ENCODE assay signal across 18 cellular contexts in the genomic region with DNA sequence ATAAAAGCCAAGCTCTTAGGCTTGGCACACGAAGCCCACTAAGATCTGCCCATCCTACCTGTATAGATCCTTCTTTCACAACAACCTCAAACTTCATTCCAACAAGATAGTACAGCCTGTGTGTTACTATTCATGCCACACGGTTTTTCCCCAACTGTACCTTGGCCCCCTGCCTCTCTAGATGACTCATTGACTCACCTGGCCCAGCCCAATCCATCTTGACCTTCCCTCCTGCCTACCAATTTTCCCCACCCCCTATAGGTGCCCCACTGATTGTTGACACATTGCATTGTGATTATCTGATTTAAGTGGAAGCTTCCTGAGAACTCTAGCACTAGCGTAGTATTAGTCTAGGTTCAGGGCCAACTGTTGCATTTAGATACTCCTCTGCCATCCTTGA.
"Had no signal": no experiment of that assay in that cellular context is flagged by ENCODE, and none has a peak within 500 bp of the region (broad histone marks: within the 10 kb centered on the region; RNA-seq: fewer than 3 reads in every experiment).

No MANE protein-coding gene starts in this region.

- H3K36me3 Mint-ChIP-seq: naive B cell had no signal

- H3K27ac Mint-ChIP-seq: activated CD4-positive, alpha-beta T cell treated with anti-CD3 and anti-CD28 coated beads, Interleukin-2, amount 10 ng/mL, durations not matched to agents 7 days and 5 days; mesothelial cell of epicardium had no signal

- DNase-seq: activated CD4-positive, alpha-beta T cell treated with anti-CD3 and anti-CD28 coated beads, Interleukin-2, amount 10 ng/mL, durations not matched to agents 7 days and 5 days; activated CD4-positive, CD25-positive, alpha-beta regulatory T cell; activated effector memory CD4-positive, alpha-beta T cell treated with anti-CD3 and anti-CD28 coated beads, Interleukin-2, amount 50 U/mL, for 16 hours; activated T-cell treated with anti-CD3 and anti-CD28 coated beads, Interleukin-2, amount 50 U/mL, for 1 hour; colonic mucosa; effector CD8-positive, alpha-beta T cell; naive B cell; occipital lobe; right lobe of liver; spleen; stimulated activated CD4-positive, alpha-beta T cell treated with anti-CD3 and anti-CD28 coated beads, Interleukin-2, amount 100 ng/mL, for 24 hours; stimulated activated naive CD4-positive, alpha-beta T cell; substantia nigra; transverse colon had no signal

- H3K27me3 ChIP-seq: colonic mucosa, gastroesophageal sphincter, right lobe of liver, spleen, transverse colon had no signal

- H3K27ac ChIP-seq: colonic mucosa, gastroesophageal sphincter, prostate gland, right lobe of liver, transverse colon had no signal

- H3K9me3 Mint-ChIP-seq: naive B cell had no signal

- H3K4me1 ChIP-seq: colonic mucosa, gastroesophageal sphincter, prostate gland, right lobe of liver had no signal

- H3K27me3 Mint-ChIP-seq: activated CD4-positive, alpha-beta T cell treated with anti-CD3 and anti-CD28 coated beads, Interleukin-2, amount 10 ng/mL, durations not matched to agents 7 days and 5 days; naive B cell had no signal

- H3K4me3 ChIP-seq: colonic mucosa, gastroesophageal sphincter, prostate gland, right lobe of liver, spleen, transverse colon had no signal

- ATAC-seq: gastroesophageal sphincter, right lobe of liver had no signal

- FAIRE-seq: astrocyte had no signal

- H3K4me3 Mint-ChIP-seq: activated CD4-positive, alpha-beta T cell treated with anti-CD3 and anti-CD28 coated beads, Interleukin-2, amount 10 ng/mL, durations not matched to agents 7 days and 5 days; mesothelial cell of epicardium; naive B cell had no signal

- H3K36me3 ChIP-seq: colonic mucosa, gastroesophageal sphincter, prostate gland, right lobe of liver, spleen, transverse colon had no signal

- H3K9me3 ChIP-seq: colonic mucosa, gastroesophageal sphincter, prostate gland, right lobe of liver, spleen, transverse colon had no signal
